Comparison of ENCODE assay signal across 8 cellular contexts in genomic region chr7:70614237-70614984, GRCh38.
A peak's percentile ranks its signal among the peaks of the same experiment; 100 is the strongest.
DNase-seq lines count a peak whose midpoint lies in the region; ATAC-seq and TF ChIP-seq lines count a peak whose summit lies in the region.

No MANE protein-coding gene starts in this region.

- H3K4me3 Mint-ChIP-seq in activated T-cell treated with anti-CD3 and anti-CD28 coated beads, Interleukin-2, amount 50 U/mL, for 4 hours: no peak overlapping the region
- no peak overlapping the region for H3K4me3 Mint-ChIP-seq in activated CD4-positive, alpha-beta T cell treated with anti-CD3 and anti-CD28 coated beads, Interleukin-2, amount 10 ng/mL, durations not matched to agents 7 days and 5 days

- TF ChIP-seq CTCF in HEK293 (tag by site-specific recombination; IDR thresholded peaks at IDR 0.05): no peak

- H3K9me3 Mint-ChIP-seq in activated T-cell treated with anti-CD3 and anti-CD28 coated beads, Interleukin-2, amount 50 U/mL, for 4 hours: no peaks in the 10 kb centered on the region
- H3K9me3 Mint-ChIP-seq in activated CD4-positive, alpha-beta T cell treated with anti-CD3 and anti-CD28 coated beads, Interleukin-2, amount 10 ng/mL, durations not matched to agents 7 days and 5 days: no peaks in the 10 kb centered on the region

- H3K4me1 ChIP-seq in HEK293 (ENCODE audit: control insufficient read depth, insufficient read depth, low read length) (peaks cover 4% of the 10 kb centered on the region; the same call in 1 of the 2 replicates), neuron (ENCODE audit: insufficient read depth, low read length) (peaks cover 74% of the 10 kb centered on the region)

- H3K9me3 ChIP-seq in HEK293 (ENCODE audit: control insufficient read depth, insufficient read depth, low read depth, low read length) (no peaks in the 10 kb centered on the region), neuron (ENCODE audit: low read length) (no peaks in the 10 kb centered on the region)

- CTCF ChIA-PET in HEK293 (lab: Yijun Ruan, JAX): interaction anchor here (0.6 to 0.7 kb wide), 3 partner anchors 20 to 58 kb away, joined by 3 to 5 read pairs (median 4); no protein-coding TSS in a partner anchor
- CTCF ChIA-PET in activated CD4-positive, alpha-beta T cell treated with anti-CD3 and anti-CD28 coated beads, Interleukin-2, amount 10 ng/mL, durations not matched to agents 7 days and 5 days (lab: Charles Lee): no interaction called here

- ATAC-seq in esophagus mucosa: peak; percentile 64
- ATAC-seq in activated T-cell treated with anti-CD3 and anti-CD28 coated beads, Interleukin-2, amount 50 U/mL, for 4 hours: no peak

- H3K36me3 Mint-ChIP-seq in activated T-cell treated with anti-CD3 and anti-CD28 coated beads, Interleukin-2, amount 50 U/mL, for 4 hours (ENCODE audit: insufficient read depth): no peaks in the 10 kb centered on the region
- no peaks in the 10 kb centered on the region for H3K36me3 Mint-ChIP-seq in activated CD4-positive, alpha-beta T cell treated with anti-CD3 and anti-CD28 coated beads, Interleukin-2, amount 10 ng/mL, durations not matched to agents 7 days and 5 days (ENCODE audit: low read depth)

- H3K36me3 ChIP-seq in HEK293 (ENCODE audit: control insufficient read depth in 2 of 2, insufficient read depth in 1 of 2, low read length in 2 of 2): no peaks in the 10 kb centered on the region
- H3K36me3 ChIP-seq in neuron (ENCODE audit: insufficient read depth, low read length): peaks cover 6% of the 10 kb centered on the region

- DNase-seq in NCI-H510A (lab: John Stamatoyannopoulos, UW): peak; percentile 10
- DNase-seq in activated T-cell treated with anti-CD3 and anti-CD28 coated beads, Interleukin-2, amount 50 U/mL, for 4 hours: no peak
- DNase-seq in activated CD8-positive, alpha-beta memory T cell treated with anti-CD3 and anti-CD28 coated beads, Interleukin-2, amount 50 U/mL, for 48 hours: no peak
- DNase-seq in activated CD4-positive, alpha-beta T cell treated with anti-CD3 and anti-CD28 coated beads, Interleukin-2, amount 10 ng/mL, durations not matched to agents 7 days and 5 days: no peak
- DNase-seq in effector CD4-positive, alpha-beta T cell: no peak

- no peaks in the 10 kb centered on the region for H3K27me3 Mint-ChIP-seq in activated T-cell treated with anti-CD3 and anti-CD28 coated beads, Interleukin-2, amount 50 U/mL, for 4 hours (ENCODE audit: low read depth)
- H3K27me3 Mint-ChIP-seq in activated CD4-positive, alpha-beta T cell treated with anti-CD3 and anti-CD28 coated beads, Interleukin-2, amount 10 ng/mL, durations not matched to agents 7 days and 5 days: no peaks in the 10 kb centered on the region

- H3K27ac ChIP-seq in HEK293 (ENCODE audit: extremely low read depth, low read depth, low read length): no peak overlapping the region

- H3K4me3 ChIP-seq in HEK293 (ENCODE audit: low read depth, low read length): no peak overlapping the region
- peak overlapping the region; percentile 24 for H3K4me3 ChIP-seq in neuron (ENCODE audit: low read length)

- no peaks in the 10 kb centered on the region for H3K27me3 ChIP-seq in neuron (ENCODE audit: insufficient read depth, low read length)

- H2AFZ ChIP-seq in neuron (ENCODE audit: low read depth, low read length): no peak overlapping the region

- no peak overlapping the region for H3K27ac Mint-ChIP-seq in activated CD4-positive, alpha-beta T cell treated with anti-CD3 and anti-CD28 coated beads, Interleukin-2, amount 10 ng/mL, durations not matched to agents 7 days and 5 days

- POLR2A ChIA-PET in HEK293 (lab: Yijun Ruan, JAX): interaction anchor here (1.0 kb wide), 1 partner anchor 18 kb away, joined by 3 read pairs; no protein-coding TSS in a partner anchor
- POLR2A ChIA-PET in activated CD4-positive, alpha-beta T cell treated with anti-CD3 and anti-CD28 coated beads, Interleukin-2, amount 10 ng/mL, durations not matched to agents 7 days and 5 days (lab: Charles Lee): no interaction called here

- no peaks in the 10 kb centered on the region for H3K4me1 Mint-ChIP-seq in activated T-cell treated with anti-CD3 and anti-CD28 coated beads, Interleukin-2, amount 50 U/mL, for 4 hours (ENCODE audit: low read depth)
- no peaks in the 10 kb centered on the region for H3K4me1 Mint-ChIP-seq in activated CD4-positive, alpha-beta T cell treated with anti-CD3 and anti-CD28 coated beads, Interleukin-2, amount 10 ng/mL, durations not matched to agents 7 days and 5 days

TF ChIP-seq in HEK293, 187 proteins besides CTCF, POLR2A, EP300 and RAD21 (continues in another document):
- TF ChIP-seq ZNF596 (tag by site-specific recombination; IDR thresholded peaks at IDR 0.05) (no peak), ZNF202 (tag by site-specific recombination; IDR thresholded peaks at IDR 0.05; ENCODE audit: borderline replicate concordance) (no peak), ZNF639 (tag by site-specific recombination; IDR thresholded peaks at IDR 0.05) (no peak), ZNF623 (tag by site-specific recombination; IDR thresholded peaks at IDR 0.05) (no peak), ZNF426 (tag by site-specific recombination; IDR thresholded peaks at IDR 0.05) (no peak), BCL11A (tag by site-specific recombination; IDR thresholded peaks at IDR 0.05; ENCODE audit: low read depth) (no peak), ZNF571 (tag by site-specific recombination; IDR thresholded peaks at IDR 0.05) (no peak), GLIS2 (tag by site-specific recombination; IDR thresholded peaks at IDR 0.05) (peak; percentile 18; the same call in 1 of the 2 replicates), ZNF423 (tag by site-specific recombination; IDR thresholded peaks at IDR 0.05) (peak; percentile 93), ZBTB7A (tag by site-specific recombination; IDR thresholded peaks at IDR 0.05; ENCODE audit: low read depth) (no peak), ZNF112 (tag by site-specific recombination; IDR thresholded peaks at IDR 0.05) (no peak), ZIC2 (tag by site-specific recombination; IDR thresholded peaks at IDR 0.05) (peak; percentile 99), HOXA7 (CRISPR knock-in tag; IDR thresholded peaks at IDR 0.05; ENCODE audit: borderline replicate concordance) (no peak), OSR2 (tag by site-specific recombination; IDR thresholded peaks at IDR 0.05) (0 out of 2 replicates have a peak, but pooled peaks have one; percentile 16), PATZ1 (tag by site-specific recombination; IDR thresholded peaks at IDR 0.05) (0 out of 2 replicates have a peak, but pooled peaks have one; percentile 15), PRDM6 (tag by site-specific recombination; IDR thresholded peaks at IDR 0.05) (no peak), ZNF626 (tag by site-specific recombination; IDR thresholded peaks at IDR 0.05) (no peak), ZNF529 (tag by site-specific recombination; IDR thresholded peaks at IDR 0.05; ENCODE audit: insufficient replicate concordance) (no peak), ZNF514 (tag by site-specific recombination; IDR thresholded peaks at IDR 0.05) (no peak), OVOL3 (tag by site-specific recombination; IDR thresholded peaks at IDR 0.05) (no peak), ZNF341 (tag by site-specific recombination; IDR thresholded peaks at IDR 0.05; ENCODE audit: low read depth) (0 out of 2 replicates have a peak, but pooled peaks have one; percentile 11), GLIS1 (tag by site-specific recombination; IDR thresholded peaks at IDR 0.05) (peak; percentile 82), ZBTB8A (tag by site-specific recombination; IDR thresholded peaks at IDR 0.05) (no peak; the same call in 1 of the 2 replicates), ZNF777 (tag by site-specific recombination; IDR thresholded peaks at IDR 0.05; ENCODE audit: borderline replicate concordance) (no peak), ZNF239 (tag by site-specific recombination; IDR thresholded peaks at IDR 0.05) (no peak), ZNF324 (tag by site-specific recombination; IDR thresholded peaks at IDR 0.05) (no peak)
